In genomic region chr9:97307091-97307490, GRCh38 we compare ENCODE assay signal across 9 cellular contexts. TPM values are rescaled to one million over a fixed set of nuclear protein-coding genes. Genes with fewer than 3 reads are reported as not detected.
DNase-seq lines count a peak whose midpoint lies in the region; ATAC-seq lines count a peak whose summit lies in the region.
"Had no signal": no experiment of that assay in that cellular context is flagged by ENCODE, and none has a peak within 500 bp of the region (broad histone marks: within the 10 kb centered on the region; RNA-seq: fewer than 3 reads in every experiment).

No MANE protein-coding gene starts in this region.

- DNase-seq in dermis microvascular lymphatic vessel endothelial cell (ENCODE audit: low read depth in 2 of 2) = peak; percentile 32 to 71
- DNase-seq in left kidney (ENCODE audit: low read depth, low spot score) = peak; percentile 97
- peak; percentile 35 for DNase-seq in stimulated activated naive B cell treated with anti-CD40 and anti-IgM and Interleukin-4, amounts not matched to agents 10 μg/mL and 1 μg/mL and 100 μg/mL, for 72 hours
- DNase-seq in naive thymus-derived CD8-positive, alpha-beta T cell = no peak
- DNase-seq in effector CD8-positive, alpha-beta T cell (lab: John Stamatoyannopoulos, UW) = no peak
- DNase-seq in T-helper 2 cell treated with Interferon-gamma antibody and Interleukin-4, amounts not matched to agents 5 μg/mL and 100 μg/mL, for 36 hours (ENCODE audit: low spot score) = no peak

- H3K27ac ChIP-seq in HUES6 (ENCODE audit: low read depth, low read length) = no peak overlapping the region

- H3K27ac Mint-ChIP-seq in stimulated activated naive B cell treated with anti-CD40 and anti-IgM and Interleukin-4, amounts not matched to agents 10 μg/mL and 1 μg/mL and 100 μg/mL, for 72 hours = no peak overlapping the region
- H3K27ac Mint-ChIP-seq in naive thymus-derived CD8-positive, alpha-beta T cell = no peak overlapping the region
- H3K27ac Mint-ChIP-seq in T-helper 2 cell treated with Interferon-gamma antibody and Interleukin-4, amounts not matched to agents 5 μg/mL and 100 μg/mL, for 36 hours = no peak overlapping the region

- peaks cover 3% of the 10 kb centered on the region; the same call in 1 of the 2 replicates for H3K9me3 ChIP-seq in HUES6 (ENCODE audit: control insufficient read depth, insufficient read depth, low read depth, low read length)

- no peak overlapping the region for H3K9ac ChIP-seq in HUES6 (ENCODE audit: low read length)

- H3K4me1 ChIP-seq in HUES6 (ENCODE audit: control insufficient read depth, insufficient read depth, low read length) = peaks cover 14% of the 10 kb centered on the region

- H3K4me3 ChIP-seq in HUES6 (ENCODE audit: low read depth, low read length) = peak overlapping the region; percentile 51

- POLR2A ChIA-PET in naive thymus-derived CD8-positive, alpha-beta T cell (lab: Charles Lee) = no interaction called here

- peaks cover 4 to 17% of the 10 kb centered on the region in 2 donors for H3K36me3 Mint-ChIP-seq in stimulated activated naive B cell treated with anti-CD40 and anti-IgM and Interleukin-4, amounts not matched to agents 10 μg/mL and 1 μg/mL and 100 μg/mL, for 72 hours
- H3K36me3 Mint-ChIP-seq in naive thymus-derived CD8-positive, alpha-beta T cell = peaks cover 15 to 20% (median 16%) of the 10 kb centered on the region in 3 donors
- H3K36me3 Mint-ChIP-seq in T-helper 2 cell treated with Interferon-gamma antibody and Interleukin-4, amounts not matched to agents 5 μg/mL and 100 μg/mL, for 36 hours (ENCODE audit: low read depth) = no peaks in the 10 kb centered on the region

- peaks cover 6 to 7% of the 10 kb centered on the region in 2 donors for H3K9me3 Mint-ChIP-seq in stimulated activated naive B cell treated with anti-CD40 and anti-IgM and Interleukin-4, amounts not matched to agents 10 μg/mL and 1 μg/mL and 100 μg/mL, for 72 hours
- H3K9me3 Mint-ChIP-seq in naive thymus-derived CD8-positive, alpha-beta T cell = peaks cover 0 to 33% (median 12%) of the 10 kb centered on the region in 9 donors
- peaks cover 8% of the 10 kb centered on the region for H3K9me3 Mint-ChIP-seq in T-helper 2 cell treated with Interferon-gamma antibody and Interleukin-4, amounts not matched to agents 5 μg/mL and 100 μg/mL, for 36 hours
- H3K9me3 Mint-ChIP-seq: central memory CD8-positive, alpha-beta T cell had no signal

- H3K4me3 Mint-ChIP-seq in stimulated activated naive B cell treated with anti-CD40 and anti-IgM and Interleukin-4, amounts not matched to agents 10 μg/mL and 1 μg/mL and 100 μg/mL, for 72 hours = peak overlapping the region in 1 of 2 donors; percentile 66
- H3K4me3 Mint-ChIP-seq in naive thymus-derived CD8-positive, alpha-beta T cell = no peak overlapping the region
- H3K4me3 Mint-ChIP-seq in T-helper 2 cell treated with Interferon-gamma antibody and Interleukin-4, amounts not matched to agents 5 μg/mL and 100 μg/mL, for 36 hours = no peak overlapping the region
- H3K4me3 Mint-ChIP-seq: central memory CD8-positive, alpha-beta T cell had no signal

- H3K36me3 ChIP-seq in HUES6 (ENCODE audit: control insufficient read depth, insufficient read depth, low read length) = 0 out of 2 replicates have a peak, but pooled peaks cover 3% of the 10 kb centered on the region

- H3K27me3 Mint-ChIP-seq in stimulated activated naive B cell treated with anti-CD40 and anti-IgM and Interleukin-4, amounts not matched to agents 10 μg/mL and 1 μg/mL and 100 μg/mL, for 72 hours = peaks cover 4 to 19% of the 10 kb centered on the region in 2 donors
- peaks cover 0 to 11% (median 7%) of the 10 kb centered on the region in 5 donors for H3K27me3 Mint-ChIP-seq in naive thymus-derived CD8-positive, alpha-beta T cell
- no peaks in the 10 kb centered on the region for H3K27me3 Mint-ChIP-seq in T-helper 2 cell treated with Interferon-gamma antibody and Interleukin-4, amounts not matched to agents 5 μg/mL and 100 μg/mL, for 36 hours (ENCODE audit: low read depth)
- H3K27me3 Mint-ChIP-seq: central memory CD8-positive, alpha-beta T cell had no signal

- peaks cover 4% of the 10 kb centered on the region; the same call in 1 of the 2 replicates for H3K27me3 ChIP-seq in HUES6 (ENCODE audit: control insufficient read depth, insufficient read depth, low read length)

- no peaks in the 10 kb centered on the region for H3K4me1 Mint-ChIP-seq in stimulated activated naive B cell treated with anti-CD40 and anti-IgM and Interleukin-4, amounts not matched to agents 10 μg/mL and 1 μg/mL and 100 μg/mL, for 72 hours
- H3K4me1 Mint-ChIP-seq in naive thymus-derived CD8-positive, alpha-beta T cell = no peaks in the 10 kb centered on the region
- no peaks in the 10 kb centered on the region for H3K4me1 Mint-ChIP-seq in T-helper 2 cell treated with Interferon-gamma antibody and Interleukin-4, amounts not matched to agents 5 μg/mL and 100 μg/mL, for 36 hours (ENCODE audit: low read depth)
- H3K4me1 Mint-ChIP-seq: central memory CD8-positive, alpha-beta T cell had no signal

- peak; percentile 65 to 86 for ATAC-seq in stimulated activated naive B cell treated with anti-CD40 and anti-IgM and Interleukin-4, amounts not matched to agents 10 μg/mL and 1 μg/mL and 100 μg/mL, for 72 hours (replicated peaks)
- no peak for ATAC-seq in naive thymus-derived CD8-positive, alpha-beta T cell
- ATAC-seq in GM19452 (IDR thresholded peaks at IDR 0.05; ENCODE audit: unreplicated experiment) = no peak

RNA-seq across cellular contexts. Expression of gene CCDC180, which starts 0.4 kb away (rescaled TPM):
- 0.51 and 1.1 TPM in 2 replicates for total RNA-seq in dermis microvascular lymphatic vessel endothelial cell
- total RNA-seq in naive thymus-derived CD8-positive, alpha-beta T cell = 10 to 100 TPM; 12.5 to 17.8 TPM
- polyA plus RNA-seq in naive thymus-derived CD8-positive, alpha-beta T cell = under 1 TPM in 2 of 3 donors, not detected in 1; 0.10 to 0.36 TPM

Comparison
In these comparisons a context has a peak if more than half of its experiments do, and no peak if none do; other contexts are left out.
1. DNase-seq: peak in dermis microvascular lymphatic vessel endothelial cell (2 of 2), left kidney (single experiment) and stimulated activated naive B cell treated with anti-CD40 and anti-IgM and Interleukin-4, amounts not matched to agents 10 μg/mL and 1 μg/mL and 100 μg/mL, for 72 hours (single experiment); none in naive thymus-derived CD8-positive, alpha-beta T cell (0 of 10), effector CD8-positive, alpha-beta T cell (single experiment) and T-helper 2 cell treated with Interferon-gamma antibody and Interleukin-4, amounts not matched to agents 5 μg/mL and 100 μg/mL, for 36 hours (single experiment).
2. ATAC-seq: peak in stimulated activated naive B cell treated with anti-CD40 and anti-IgM and Interleukin-4, amounts not matched to agents 10 μg/mL and 1 μg/mL and 100 μg/mL, for 72 hours (2 of 2); none in naive thymus-derived CD8-positive, alpha-beta T cell (0 of 2) and GM19452 (single experiment).